39 cellular contexts compared by ENCODE assay signal in genomic region chr12:33690562-33690961, GRCh38.
"Had no signal": no experiment of that assay in that cellular context is flagged by ENCODE, and none has a peak within 500 bp of the region (broad histone marks: within the 10 kb centered on the region; RNA-seq: fewer than 3 reads in every experiment).

No MANE protein-coding gene starts in this region.

- H3K36me3 ChIP-seq: adrenal gland, ascending aorta, brain microvascular endothelial cell, breast epithelium, cardiac muscle cell had no signal

- H3K4me3 ChIP-seq: adrenal gland, ascending aorta, body of pancreas, breast epithelium, cardiac muscle cell had no signal

- H3K4me3 Mint-ChIP-seq: activated naive CD4-positive, alpha-beta T cell treated with anti-CD3 and anti-CD28 coated beads for 36 hours; activated naive CD4-positive, alpha-beta T cell treated with anti-CD3 and anti-CD28 coated beads, Interleukin-2, amount 10 ng/mL, durations not matched to agents 7 days and 5 days; activated naive CD4-positive, alpha-beta T cell treated with anti-CD3 and anti-CD28 coated beads, Interleukin-2, amount 50 U/mL, for 24 hours; activated naive CD8-positive, alpha-beta T cell; activated naive CD8-positive, alpha-beta T cell treated with anti-CD3 and anti-CD28 coated beads for 36 hours; activated naive CD8-positive, alpha-beta T cell treated with anti-CD3 and anti-CD28 coated beads, Interleukin-2, amount 10 ng/mL, durations not matched to agents 7 days and 5 days; activated naive CD8-positive, alpha-beta T cell treated with anti-CD3 and anti-CD28 coated beads, Interleukin-2, amount 50 U/mL, for 24 hours; activated T-cell treated with anti-CD3 and anti-CD28 coated beads, Interleukin-2, amount 50 U/mL, for 24 hours; activated T-cell treated with anti-CD3 and anti-CD28 coated beads, Interleukin-2, amount 50 U/mL, for 4 hours; activated T-cell treated with anti-CD3 and anti-CD28 coated beads, Interleukin-2, amount 50 U/mL, for 72 hours; activated T-helper 1 cell treated with anti-CD3 and anti-CD28 coated beads, Interleukin-12 subunit alpha, Interleukin-12 subunit beta, Interleukin-2, Interleukin-4 antibody, amounts not matched to agents 30 ng/mL and 10 ng/mL and 1 ng/mL, durations not matched to agents 14 hours and 24 hours and 36 hours; activated T-helper 17 cell treated with anti-CD3 and anti-CD28 coated beads, Interleukin-2, amount 50 U/mL, for 72 hours; brain; central memory CD8-positive, alpha-beta T cell had no signal

- H3K36me3 Mint-ChIP-seq: activated naive CD4-positive, alpha-beta T cell treated with anti-CD3 and anti-CD28 coated beads, Interleukin-2, amount 10 ng/mL, durations not matched to agents 7 days and 5 days; activated naive CD4-positive, alpha-beta T cell treated with anti-CD3 and anti-CD28 coated beads, Interleukin-2, amount 50 U/mL, for 24 hours; activated naive CD8-positive, alpha-beta T cell; activated naive CD8-positive, alpha-beta T cell treated with anti-CD3 and anti-CD28 coated beads for 36 hours; activated naive CD8-positive, alpha-beta T cell treated with anti-CD3 and anti-CD28 coated beads, Interleukin-2, amount 10 ng/mL, durations not matched to agents 7 days and 5 days; brain had no signal

- H3K27ac Mint-ChIP-seq: activated naive CD4-positive, alpha-beta T cell treated with anti-CD3 and anti-CD28 coated beads for 36 hours; activated naive CD4-positive, alpha-beta T cell treated with anti-CD3 and anti-CD28 coated beads, Interleukin-2, amount 10 ng/mL, durations not matched to agents 7 days and 5 days; activated naive CD4-positive, alpha-beta T cell treated with anti-CD3 and anti-CD28 coated beads, Interleukin-2, amount 50 U/mL, for 24 hours; activated naive CD4-positive, alpha-beta T cell treated with anti-CD3 and anti-CD28 coated beads, Interleukin-2, amount 50 U/mL, for 72 hours; activated naive CD8-positive, alpha-beta T cell; activated naive CD8-positive, alpha-beta T cell treated with anti-CD3 and anti-CD28 coated beads for 36 hours; activated naive CD8-positive, alpha-beta T cell treated with anti-CD3 and anti-CD28 coated beads, Interleukin-2, amount 10 ng/mL, durations not matched to agents 7 days and 5 days; activated naive CD8-positive, alpha-beta T cell treated with anti-CD3 and anti-CD28 coated beads, Interleukin-2, amount 50 U/mL, for 24 hours; activated T-cell treated with anti-CD3 and anti-CD28 coated beads, Interleukin-2, amount 50 U/mL, for 24 hours; activated T-cell treated with anti-CD3 and anti-CD28 coated beads, Interleukin-2, amount 50 U/mL, for 72 hours; activated T-helper 1 cell treated with anti-CD3 and anti-CD28 coated beads, Interleukin-12 subunit alpha, Interleukin-12 subunit beta, Interleukin-2, Interleukin-4 antibody, amounts not matched to agents 30 ng/mL and 10 ng/mL and 1 ng/mL, durations not matched to agents 14 hours and 24 hours and 36 hours; activated T-helper 17 cell treated with anti-CD3 and anti-CD28 coated beads, Interleukin-2, amount 50 U/mL, for 72 hours; activated T-helper 2 cell treated with anti-CD3 and anti-CD28 coated beads, Interferon-gamma antibody, Interleukin-2, Interleukin-4, amounts not matched to agents 10 μg/mL and 5 μg/mL and 100 μg/mL, durations not matched to agents 14 hours and 24 hours and 36 hours; brain had no signal

- H3K9me3 ChIP-seq: adrenal gland, ascending aorta, body of pancreas, breast epithelium had no signal

- FAIRE-seq: astrocyte, bronchial epithelial cell had no signal

- H3K27me3 ChIP-seq: adrenal gland, ascending aorta, body of pancreas, brain microvascular endothelial cell, breast epithelium, cardiac muscle cell had no signal

- DNase-seq: activated effector memory CD4-positive, alpha-beta T cell treated with anti-CD3 and anti-CD28 coated beads, Interleukin-2, amount 50 U/mL, for 16 hours; activated effector memory CD4-positive, alpha-beta T cell treated with Interleukin-2 at 50 U/mL for 16 hours; activated gamma-delta T cell; activated gamma-delta T cell treated with Interleukin-2 at 50 U/mL for 16 hours; activated naive CD4-positive, alpha-beta T cell; activated naive CD4-positive, alpha-beta T cell treated with anti-CD3 and anti-CD28 coated beads for 36 hours; activated naive CD4-positive, alpha-beta T cell treated with anti-CD3 and anti-CD28 coated beads, Interleukin-2, amount 10 ng/mL, durations not matched to agents 7 days and 5 days; activated naive CD4-positive, alpha-beta T cell treated with anti-CD3 and anti-CD28 coated beads, Interleukin-2, amount 50 U/mL, for 16 hours; activated naive CD4-positive, alpha-beta T cell treated with Interleukin-2 at 50 U/mL for 16 hours; activated naive CD8-positive, alpha-beta T cell treated with anti-CD3 and anti-CD28 coated beads for 36 hours; activated naive CD8-positive, alpha-beta T cell treated with anti-CD3 and anti-CD28 coated beads, Interleukin-2, amount 10 ng/mL, durations not matched to agents 7 days and 5 days; activated naive CD8-positive, alpha-beta T cell treated with anti-CD3 and anti-CD28 coated beads, Interleukin-2, amount 50 U/mL, for 24 hours; activated T-cell treated with anti-CD3 and anti-CD28 coated beads, Interleukin-2, amount 50 U/mL, for 24 hours; activated T-cell treated with anti-CD3 and anti-CD28 coated beads, Interleukin-2, amount 50 U/mL, for 4 hours; activated T-cell treated with anti-CD3 and anti-CD28 coated beads, Interleukin-2, amount 50 U/mL, for 48 hours; activated T-cell treated with anti-CD3 and anti-CD28 coated beads, Interleukin-2, amount 50 U/mL, for 72 hours; adrenal gland; amniotic stem cell; amygdala; anterior cingulate cortex; aorta; body of pancreas; brain microvascular endothelial cell; caudate nucleus; central memory CD4-positive, alpha-beta T cell; cerebellar nuclear complex had no signal

- H3K9me3 Mint-ChIP-seq: activated T-helper 17 cell treated with anti-CD3 and anti-CD28 coated beads, Interleukin-2, amount 50 U/mL, for 72 hours had no signal

- H3K4me1 Mint-ChIP-seq: activated naive CD4-positive, alpha-beta T cell treated with anti-CD3 and anti-CD28 coated beads, Interleukin-2, amount 10 ng/mL, durations not matched to agents 7 days and 5 days; activated naive CD4-positive, alpha-beta T cell treated with anti-CD3 and anti-CD28 coated beads, Interleukin-2, amount 50 U/mL, for 24 hours; activated naive CD8-positive, alpha-beta T cell treated with anti-CD3 and anti-CD28 coated beads for 36 hours; activated naive CD8-positive, alpha-beta T cell treated with anti-CD3 and anti-CD28 coated beads, Interleukin-2, amount 10 ng/mL, durations not matched to agents 7 days and 5 days; activated naive CD8-positive, alpha-beta T cell treated with anti-CD3 and anti-CD28 coated beads, Interleukin-2, amount 50 U/mL, for 24 hours; activated T-helper 17 cell treated with anti-CD3 and anti-CD28 coated beads, Interleukin-2, amount 50 U/mL, for 72 hours; brain; central memory CD8-positive, alpha-beta T cell had no signal

- H3K27ac ChIP-seq: adrenal gland, ascending aorta, body of pancreas, brain microvascular endothelial cell, breast epithelium, cardiac muscle cell had no signal

- H3K4me1 ChIP-seq: adrenal gland, ascending aorta, body of pancreas, breast epithelium had no signal

- H3K27me3 Mint-ChIP-seq: activated naive CD4-positive, alpha-beta T cell treated with anti-CD3 and anti-CD28 coated beads, Interleukin-2, amount 10 ng/mL, durations not matched to agents 7 days and 5 days; activated naive CD4-positive, alpha-beta T cell treated with anti-CD3 and anti-CD28 coated beads, Interleukin-2, amount 50 U/mL, for 24 hours; activated naive CD8-positive, alpha-beta T cell; activated naive CD8-positive, alpha-beta T cell treated with anti-CD3 and anti-CD28 coated beads for 36 hours; activated naive CD8-positive, alpha-beta T cell treated with anti-CD3 and anti-CD28 coated beads, Interleukin-2, amount 10 ng/mL, durations not matched to agents 7 days and 5 days; activated naive CD8-positive, alpha-beta T cell treated with anti-CD3 and anti-CD28 coated beads, Interleukin-2, amount 50 U/mL, for 24 hours; activated T-cell treated with anti-CD3 and anti-CD28 coated beads, Interleukin-2, amount 50 U/mL, for 24 hours; activated T-helper 17 cell treated with anti-CD3 and anti-CD28 coated beads, Interleukin-2, amount 50 U/mL, for 72 hours; brain; central memory CD8-positive, alpha-beta T cell had no signal

- ATAC-seq: activated naive CD4-positive, alpha-beta T cell treated with anti-CD3 and anti-CD28 coated beads, Interleukin-2, amount 50 U/mL, for 72 hours; activated naive CD8-positive, alpha-beta T cell treated with anti-CD3 and anti-CD28 coated beads, Interleukin-2, amount 50 U/mL, for 24 hours; activated T-cell treated with anti-CD3 and anti-CD28 coated beads, Interleukin-2, amount 50 U/mL, for 4 hours; activated T-cell treated with anti-CD3 and anti-CD28 coated beads, Interleukin-2, amount 50 U/mL, for 72 hours; activated T-helper 17 cell treated with anti-CD3 and anti-CD28 coated beads, Interleukin-2, amount 50 U/mL, for 72 hours; body of pancreas had no signal
